In genomic region chr9:116318463-116319271, GRCh38 we compare ENCODE assay signal across 12 cellular contexts.
A peak's percentile ranks its signal among the peaks of the same experiment; 100 is the strongest.
DNase-seq lines count a peak whose midpoint lies in the region; ATAC-seq and TF ChIP-seq lines count a peak whose summit lies in the region.
"Had no signal": no experiment of that assay in that cellular context is flagged by ENCODE, and none has a peak within 500 bp of the region (broad histone marks: within the 10 kb centered on the region; RNA-seq: fewer than 3 reads in every experiment).

No MANE protein-coding gene starts in this region.

- POLR2A ChIA-PET in WTC11 (lab: Charles Lee): no interaction called here

- ATAC-seq in WTC11 (peak; percentile 57), heart left ventricle (peak; percentile 42 to 82 (median 70)), HG03439 (IDR thresholded peaks at IDR 0.05; ENCODE audit: unreplicated experiment) (no peak)
- ATAC-seq in stimulated activated memory B cell treated with anti-CD40 and anti-IgM and Interleukin-4, amounts not matched to agents 10 μg/mL and 1 μg/mL and 100 μg/mL, for 72 hours: no peak

- H3K4me1 Mint-ChIP-seq in WTC11: peaks cover 17% of the 10 kb centered on the region
- no peaks in the 10 kb centered on the region for H3K4me1 Mint-ChIP-seq in stimulated activated memory B cell treated with anti-CD40 and anti-IgM and Interleukin-4, amounts not matched to agents 10 μg/mL and 1 μg/mL and 100 μg/mL, for 72 hours

- intact Hi-C loops in heart left ventricle (cut with DNase I) (loop anchor here in 1 of 10 donors (10.0 kb wide), 2 partner anchors 54 to 164 kb away; partner anchors contain the start of gene PAPPA), mammary epithelial cell (cut with micrococcal nuclease) (no loop called here)

- no peak overlapping the region for H3K4me2 ChIP-seq in mammary epithelial cell (ENCODE audit: insufficient read depth, low read depth, low read length)

- no peaks in the 10 kb centered on the region for H3K36me3 Mint-ChIP-seq in WTC11
- no peaks in the 10 kb centered on the region for H3K36me3 Mint-ChIP-seq in stimulated activated memory B cell treated with anti-CD40 and anti-IgM and Interleukin-4, amounts not matched to agents 10 μg/mL and 1 μg/mL and 100 μg/mL, for 72 hours

- in situ Hi-C loops in mammary epithelial cell (cut with MboI; ENCODE audit: low sequenced_read_pairs in 2 of 2): no loop called here

- H3K36me3 ChIP-seq in heart left ventricle (no peaks in the 10 kb centered on the region), mammary epithelial cell (ENCODE audit: insufficient read depth, low read length) (no peaks in the 10 kb centered on the region)

- H3K79me2 ChIP-seq in mammary epithelial cell (ENCODE audit: insufficient read depth, low read length): no peaks in the 10 kb centered on the region

- H3K9me3 ChIP-seq in heart left ventricle (no peaks in the 10 kb centered on the region), mammary epithelial cell (replicated peaks; ENCODE audit: insufficient read depth, low read length) (no peaks in the 10 kb centered on the region)

- no peaks in the 10 kb centered on the region for H3K27me3 ChIP-seq in heart left ventricle
- H3K27me3 ChIP-seq in mammary epithelial cell (ENCODE audit: insufficient read depth, low read length): no peaks in the 10 kb centered on the region

- DNase-seq in AG09319 (ENCODE audit: extremely low read depth, low read depth): peak; percentile 69
- no peak for DNase-seq in WTC11 (ENCODE audit: low spot score)
- DNase-seq in heart left ventricle: peak; percentile 63 to 79 (median 70)
- DNase-seq in non-pigmented ciliary epithelial cell (ENCODE audit: low read depth): peak; percentile 61
- no peak for DNase-seq in activated CD8-positive, alpha-beta memory T cell treated with anti-CD3 and anti-CD28 coated beads for 24 hours
- no peak for DNase-seq in mammary epithelial cell
- DNase-seq: GDM1; NCI-H1048; stimulated activated CD4-positive, alpha-beta T cell treated with anti-CD3 and anti-CD28 coated beads, Interleukin-1b, Interleukin-23, amount 100 ng/mL, for 48 hours; T1000 had no signal

- H4K20me1 ChIP-seq in mammary epithelial cell (ENCODE audit: insufficient read depth, low read length): no peaks in the 10 kb centered on the region

- H3K9ac ChIP-seq in mammary epithelial cell (ENCODE audit: insufficient read depth, low read length): no peak overlapping the region

- no peak overlapping the region for H2AFZ ChIP-seq in mammary epithelial cell (ENCODE audit: low read depth, low read length)

- H3K4me1 ChIP-seq in heart left ventricle: peaks cover 0 to 41% (median 17%) of the 10 kb centered on the region in 12 donors
- no peaks in the 10 kb centered on the region for H3K4me1 ChIP-seq in mammary epithelial cell (ENCODE audit: insufficient read depth, low read length)

- TF ChIP-seq CTCF in AG09319 (IDR thresholded peaks at IDR 0.05; ENCODE audit: low read depth, low read length): no peak
- no peak for TF ChIP-seq CTCF in WTC11 (IDR thresholded peaks at IDR 0.05)
- no peak for TF ChIP-seq CTCF in heart left ventricle (IDR thresholded peaks at IDR 0.05)
- TF ChIP-seq CTCF in mammary epithelial cell (conservative IDR thresholded peaks at IDR 0.05 in 1 of 2, IDR thresholded peaks at IDR 0.05 in 1 of 2; ENCODE audit: extremely low read depth in 1 of 2, insufficient read depth in 1 of 2, low read depth in 1 of 2, low read length in 2 of 2): no peak

- 67 to 72% (median 72%) methylated on average over 17 of the region's 17 CpGs for WGBS in heart left ventricle, 4 donors
- 91% methylated on average over 15 of the region's 17 CpGs for whole genome bisulfite sequencing in mammary epithelial cell (ENCODE audit: low coverage, missing lambda C conversion rate)

- no peaks in the 10 kb centered on the region for H3K9me3 Mint-ChIP-seq in WTC11
- H3K9me3 Mint-ChIP-seq in stimulated activated memory B cell treated with anti-CD40 and anti-IgM and Interleukin-4, amounts not matched to agents 10 μg/mL and 1 μg/mL and 100 μg/mL, for 72 hours: no peaks in the 10 kb centered on the region

- H3K4me3 Mint-ChIP-seq in WTC11: no peak overlapping the region
- no peak overlapping the region for H3K4me3 Mint-ChIP-seq in stimulated activated memory B cell treated with anti-CD40 and anti-IgM and Interleukin-4, amounts not matched to agents 10 μg/mL and 1 μg/mL and 100 μg/mL, for 72 hours

- BruUV-seq in mammary epithelial cell (replicated peaks; lab: Mats Ljungman, UMichigan): no TSS peak

- dilution Hi-C loops in mammary epithelial cell (cut with HindIII; ENCODE audit: low sequenced_read_pairs): no loop called here

- H3K27ac ChIP-seq in heart left ventricle (peak overlapping the region in 11 of 12 donors; percentile 18 to 79 (median 51)), mammary epithelial cell (ENCODE audit: insufficient read depth, low read depth, low read length) (no peak overlapping the region)

- H3K27ac Mint-ChIP-seq in WTC11: no peak overlapping the region
- H3K27ac Mint-ChIP-seq in stimulated activated memory B cell treated with anti-CD40 and anti-IgM and Interleukin-4, amounts not matched to agents 10 μg/mL and 1 μg/mL and 100 μg/mL, for 72 hours: no peak overlapping the region

- TF ChIP-seq POLR2A in heart left ventricle (IDR thresholded peaks at IDR 0.05): no peak

- peaks cover 6% of the 10 kb centered on the region; the same call in 1 of the 2 replicates for H3K27me3 Mint-ChIP-seq in WTC11 (ENCODE audit: low read depth)
- no peaks in the 10 kb centered on the region for H3K27me3 Mint-ChIP-seq in stimulated activated memory B cell treated with anti-CD40 and anti-IgM and Interleukin-4, amounts not matched to agents 10 μg/mL and 1 μg/mL and 100 μg/mL, for 72 hours

- CTCF ChIA-PET in WTC11 (lab: Charles Lee) (no interaction called here), mammary epithelial cell (lab: Charles Lee; ENCODE audit: low non-redundant PET) (no interaction called here)

- H3K4me3 ChIP-seq in heart left ventricle (no peak overlapping the region), mammary epithelial cell (replicated peaks in 1 of 3; ENCODE audit: insufficient read depth in 1 of 3, low read depth in 2 of 3, low read length in 3 of 3) (no peak overlapping the region)

TF ChIP-seq in WTC11, 78 proteins besides CTCF, POLR2A, EP300 and RAD21:
- TF ChIP-seq MLX (CRISPR knock-in tag; IDR thresholded peaks at IDR 0.05) (no peak), AFF4 (CRISPR knock-in tag; IDR thresholded peaks at IDR 0.05; ENCODE audit: borderline replicate concordance) (no peak), MXD4 (CRISPR knock-in tag; IDR thresholded peaks at IDR 0.05; ENCODE audit: borderline replicate concordance) (no peak), ZNF416 (CRISPR knock-in tag; IDR thresholded peaks at IDR 0.05) (no peak), NR3C1 (CRISPR knock-in tag; conservative IDR thresholded peaks at IDR 0.05; ENCODE audit: low read depth) (no peak), ZNF219 (CRISPR knock-in tag; IDR thresholded peaks at IDR 0.05; ENCODE audit: borderline replicate concordance) (no peak)

Comparison
In these comparisons a context has a peak if more than half of its experiments do, and no peak if none do; other contexts are left out.
1. DNase-seq: peak in AG09319 (single experiment), heart left ventricle (5 of 5) and non-pigmented ciliary epithelial cell (single experiment); none in WTC11 (single experiment), activated CD8-positive, alpha-beta memory T cell treated with anti-CD3 and anti-CD28 coated beads for 24 hours (single experiment) and mammary epithelial cell (single experiment).
2. ATAC-seq: peak in WTC11 (single experiment) and heart left ventricle (4 of 4); none in stimulated activated memory B cell treated with anti-CD40 and anti-IgM and Interleukin-4, amounts not matched to agents 10 μg/mL and 1 μg/mL and 100 μg/mL, for 72 hours (single experiment) and HG03439 (single experiment).